8 cellular contexts compared by ENCODE assay signal in genomic region chr17:76239538-76240274, GRCh38. TPM values are rescaled to one million over a fixed set of nuclear protein-coding genes. Genes with fewer than 3 reads are reported as not detected.
DNase-seq lines count a peak whose midpoint lies in the region; ATAC-seq and TF ChIP-seq lines count a peak whose summit lies in the region.

No MANE protein-coding gene starts in this region.

- H3K27me3 ChIP-seq in psoas muscle (ENCODE audit: insufficient read depth in 3 of 3, low read length in 2 of 3) (no peaks in the 10 kb centered on the region), Karpas-422 (ENCODE audit: low read length) (no peaks in the 10 kb centered on the region)

- H4K20me1 ChIP-seq in Karpas-422 (ENCODE audit: insufficient read depth, low read depth, low read length): no peaks in the 10 kb centered on the region

- no peaks in the 10 kb centered on the region for H3K79me2 ChIP-seq in Karpas-422 (ENCODE audit: low read length)

- H3K4me3 ChIP-seq in fibroblast of villous mesenchyme (ENCODE audit: low read depth, low read length) (peak overlapping the region; percentile 42), psoas muscle (peak overlapping the region; percentile 76), Karpas-422 (ENCODE audit: low read length) (no peak overlapping the region)

- DNase-seq in activated CD8-positive, alpha-beta memory T cell treated with anti-CD3 and anti-CD28 coated beads for 24 hours: peak; percentile 79
- DNase-seq in activated CD8-positive, alpha-beta memory T cell treated with anti-CD3 and anti-CD28 coated beads, Interleukin-2, amount 50 U/mL, for 48 hours: no peak
- no peak for DNase-seq in fibroblast of villous mesenchyme (ENCODE audit: low read depth)
- DNase-seq in psoas muscle: no peak
- DNase-seq in Karpas-422: no peak
- DNase-seq in NCI-H2107 treated with DMSO at 0.1 percent for 48 hours (lab: John Stamatoyannopoulos, UW; ENCODE audit: unreplicated experiment): no peak
- DNase-seq in NCI-H82 treated with DMSO at 0.1 percent for 48 hours (lab: John Stamatoyannopoulos, UW; ENCODE audit: unreplicated experiment): no peak

- H2AFZ ChIP-seq in Karpas-422 (ENCODE audit: low read length): no peak overlapping the region

- peaks cover 19% of the 10 kb centered on the region for H3K36me3 Mint-ChIP-seq in T-helper 1 cell treated with Interleukin-12 subunit alpha and Interleukin-12 subunit beta and Interleukin-4 antibody, amounts not matched to agents 30 μg/mL and 1 μg/mL, for 36 hours (ENCODE audit: low read depth)

- no peaks in the 10 kb centered on the region for H3K27me3 Mint-ChIP-seq in T-helper 1 cell treated with Interleukin-12 subunit alpha and Interleukin-12 subunit beta and Interleukin-4 antibody, amounts not matched to agents 30 μg/mL and 1 μg/mL, for 36 hours (ENCODE audit: low read depth)

- WGBS in psoas muscle, 3 donors: 2 to 6% (median 3%) methylated on average over 48 to 75 of the region's 75 CpGs

- H3K4me1 ChIP-seq in psoas muscle: peaks cover 36% of the 10 kb centered on the region
- no peaks in the 10 kb centered on the region for H3K4me1 ChIP-seq in Karpas-422 (ENCODE audit: low read length)

- H3K4me1 Mint-ChIP-seq in T-helper 1 cell treated with Interleukin-12 subunit alpha and Interleukin-12 subunit beta and Interleukin-4 antibody, amounts not matched to agents 30 μg/mL and 1 μg/mL, for 36 hours (ENCODE audit: low read depth): peaks cover 60% of the 10 kb centered on the region

- no peaks in the 10 kb centered on the region for H3K9me2 ChIP-seq in Karpas-422 (replicated peaks; ENCODE audit: insufficient read depth, low read length)

- H3K4me3 Mint-ChIP-seq in T-helper 1 cell treated with Interleukin-12 subunit alpha and Interleukin-12 subunit beta and Interleukin-4 antibody, amounts not matched to agents 30 μg/mL and 1 μg/mL, for 36 hours: peak overlapping the region; percentile 91

- no peak overlapping the region for H3K9ac ChIP-seq in Karpas-422 (ENCODE audit: low read length)

- no peak for TF ChIP-seq CTCF in fibroblast of villous mesenchyme (IDR thresholded peaks at IDR 0.05; ENCODE audit: insufficient read depth, low read depth, low read length)
- TF ChIP-seq CTCF in psoas muscle (IDR thresholded peaks at IDR 0.05): no peak

- H3K4me2 ChIP-seq in Karpas-422 (ENCODE audit: low read depth, low read length, poor library complexity, severe bottlenecking): no peak overlapping the region

- H3K9me3 ChIP-seq in psoas muscle (no peaks in the 10 kb centered on the region), Karpas-422 (ENCODE audit: low read length) (no peaks in the 10 kb centered on the region)

- H3K36me3 ChIP-seq in psoas muscle (ENCODE audit: insufficient read depth in 1 of 2, low read depth in 1 of 2) (no peaks in the 10 kb centered on the region), Karpas-422 (ENCODE audit: insufficient read depth, low read length) (no peaks in the 10 kb centered on the region)

- peaks cover 4% of the 10 kb centered on the region for H3K9me3 Mint-ChIP-seq in T-helper 1 cell treated with Interleukin-12 subunit alpha and Interleukin-12 subunit beta and Interleukin-4 antibody, amounts not matched to agents 30 μg/mL and 1 μg/mL, for 36 hours

- peak overlapping the region; percentile 76 for H3K27ac Mint-ChIP-seq in T-helper 1 cell treated with Interleukin-12 subunit alpha and Interleukin-12 subunit beta and Interleukin-4 antibody, amounts not matched to agents 30 μg/mL and 1 μg/mL, for 36 hours

- peak in 3 of 4 donors; percentile 3 to 14 (median 6) for ATAC-seq in psoas muscle

- intact Hi-C loops in psoas muscle (cut with DNase I): loop anchor here in 1 of 2 donors (5.0 kb wide), 1 partner anchor 42 kb away; no protein-coding TSS in a partner anchor

- H3K27ac ChIP-seq in psoas muscle: peak overlapping the region; percentile 89
- no peak overlapping the region for H3K27ac ChIP-seq in Karpas-422 (ENCODE audit: low read length)

RNA-seq across cellular contexts. Expression of gene RNF157, which starts 0.6 kb away (rescaled TPM):
- total RNA-seq in fibroblast of villous mesenchyme (4.7 and 10.0 TPM in 2 replicates), psoas muscle (10 to 100 TPM; 35.0 to 76.5 (median 60.0) TPM)
- 10 to 100 TPM; 14.9 to 90.1 (median 73.9) TPM for polyA plus RNA-seq in psoas muscle
- total RNA-seq in Karpas-422 (2014; rRNA removed; shearing (Covaris generic); ENCODE audit: low replicate concordance): not detected in 2 replicates

RNA-seq across cellular contexts. Expression of gene UBALD2, which starts 25.4 kb away (rescaled TPM):
- total RNA-seq in fibroblast of villous mesenchyme (5.5 and 5.6 TPM in 2 replicates), psoas muscle (100 to 1,000 TPM in 3 of 4 donors, 10 to 100 TPM in 1; 55.2 to 414 (median 183) TPM)
- 100 to 1,000 TPM in 2 of 3 donors, 10 to 100 TPM in 1; 68.2 to 145 (median 120) TPM for polyA plus RNA-seq in psoas muscle
- 22.5 and 46.3 TPM in 2 replicates for total RNA-seq in Karpas-422 (2014; rRNA removed; shearing (Covaris generic); ENCODE audit: low replicate concordance)
